In the genomic region with DNA sequence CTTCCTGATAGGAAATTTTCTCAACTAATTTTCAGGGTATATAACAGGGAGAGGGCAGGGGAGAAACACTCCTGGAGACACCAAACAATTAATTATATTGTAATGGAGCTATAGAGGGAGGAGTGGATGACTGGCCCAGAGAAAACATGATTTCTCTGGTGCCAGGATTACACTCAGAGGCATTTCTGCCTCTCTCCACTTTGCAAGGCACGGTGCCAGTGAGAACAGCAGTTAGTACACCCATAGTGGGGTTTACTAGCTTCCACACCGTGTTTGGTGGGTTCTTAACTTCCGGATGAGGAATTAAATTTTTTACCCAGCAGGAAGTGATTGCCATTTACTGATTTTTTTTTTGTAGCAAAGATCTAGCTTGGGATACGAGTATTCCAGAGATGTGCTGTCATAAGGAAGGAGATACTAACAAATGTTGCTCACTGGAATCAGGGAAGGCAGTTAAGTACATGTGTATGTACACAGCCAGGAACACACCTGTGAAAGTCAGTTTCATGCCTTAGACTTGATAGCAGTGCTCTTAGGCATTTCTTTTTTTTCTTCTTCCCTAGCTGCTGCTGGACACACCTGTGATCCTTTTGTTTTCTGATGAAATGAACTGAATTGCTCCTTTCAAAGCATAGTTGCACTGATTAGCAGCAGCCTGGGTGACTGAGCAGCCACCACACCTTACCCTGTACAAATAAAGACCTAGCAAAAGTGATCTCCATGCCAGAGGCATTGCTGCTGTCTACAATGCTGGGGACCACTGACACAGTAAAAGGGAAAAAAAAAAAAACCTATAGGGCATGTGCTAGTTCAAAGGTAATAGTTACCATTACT, we compare ENCODE assay signal across 14 cellular contexts.
"Had no signal": no experiment of that assay in that cellular context is flagged by ENCODE, and none has a peak within 500 bp of the region (broad histone marks: within the 10 kb centered on the region; RNA-seq: fewer than 3 reads in every experiment).

No MANE protein-coding gene starts in this region.

- H3K27ac Mint-ChIP-seq: activated naive CD4-positive, alpha-beta T cell treated with anti-CD3 and anti-CD28 coated beads, Interleukin-2, amount 50 U/mL, for 24 hours; dendritic cell treated with granulocyte-macrophage colony-stimulating factor and Interleukin-4, amounts not matched to agents 40 ng/mL and 50 ng/mL, for 4 days; effector memory CD8-positive, alpha-beta T cell had no signal

- H3K9me3 Mint-ChIP-seq: activated naive CD4-positive, alpha-beta T cell treated with anti-CD3 and anti-CD28 coated beads, Interleukin-2, amount 50 U/mL, for 24 hours; dendritic cell treated with granulocyte-macrophage colony-stimulating factor and Interleukin-4, amounts not matched to agents 40 ng/mL and 50 ng/mL, for 4 days; effector memory CD8-positive, alpha-beta T cell; nephron had no signal

- H3K4me3 ChIP-seq: body of pancreas, gastroesophageal sphincter, lung, tibial artery, vagina had no signal

- H3K27me3 Mint-ChIP-seq: activated naive CD4-positive, alpha-beta T cell treated with anti-CD3 and anti-CD28 coated beads, Interleukin-2, amount 50 U/mL, for 24 hours; dendritic cell treated with granulocyte-macrophage colony-stimulating factor and Interleukin-4, amounts not matched to agents 40 ng/mL and 50 ng/mL, for 4 days; effector memory CD8-positive, alpha-beta T cell had no signal

- DNase-seq: activated effector memory CD4-positive, alpha-beta T cell treated with Interleukin-2 at 50 U/mL for 16 hours; activated T-cell treated with anti-CD3 and anti-CD28 coated beads, Interleukin-2, amount 50 U/mL, for 1 hour; body of pancreas; effector memory CD8-positive, alpha-beta T cell; stimulated activated CD4-positive, alpha-beta T cell treated with anti-CD3 and anti-CD28 coated beads, Interleukin-4, amount 100 ng/mL, for 4 hours; T-helper 2 cell; tibial artery had no signal

- H3K27me3 ChIP-seq: body of pancreas, gastroesophageal sphincter, tibial artery, vagina had no signal

- ATAC-seq: activated CD4-positive, CD25-positive, alpha-beta regulatory T cell treated with anti-CD3 and anti-CD28 coated beads, Interleukin-2, amount 50 U/mL, for 24 hours; body of pancreas; effector memory CD8-positive, alpha-beta T cell; gastroesophageal sphincter had no signal

- H3K4me3 Mint-ChIP-seq: activated naive CD4-positive, alpha-beta T cell treated with anti-CD3 and anti-CD28 coated beads, Interleukin-2, amount 50 U/mL, for 24 hours; dendritic cell treated with granulocyte-macrophage colony-stimulating factor and Interleukin-4, amounts not matched to agents 40 ng/mL and 50 ng/mL, for 4 days; effector memory CD8-positive, alpha-beta T cell; nephron had no signal

- H3K4me1 Mint-ChIP-seq: activated naive CD4-positive, alpha-beta T cell treated with anti-CD3 and anti-CD28 coated beads, Interleukin-2, amount 50 U/mL, for 24 hours had no signal

- H3K4me1 ChIP-seq: body of pancreas, gastroesophageal sphincter, tibial artery, vagina had no signal

- H3K9me3 ChIP-seq: body of pancreas, gastroesophageal sphincter, tibial artery, vagina had no signal

- H3K27ac ChIP-seq: body of pancreas, gastroesophageal sphincter, tibial artery, vagina had no signal
